In the genomic region with DNA sequence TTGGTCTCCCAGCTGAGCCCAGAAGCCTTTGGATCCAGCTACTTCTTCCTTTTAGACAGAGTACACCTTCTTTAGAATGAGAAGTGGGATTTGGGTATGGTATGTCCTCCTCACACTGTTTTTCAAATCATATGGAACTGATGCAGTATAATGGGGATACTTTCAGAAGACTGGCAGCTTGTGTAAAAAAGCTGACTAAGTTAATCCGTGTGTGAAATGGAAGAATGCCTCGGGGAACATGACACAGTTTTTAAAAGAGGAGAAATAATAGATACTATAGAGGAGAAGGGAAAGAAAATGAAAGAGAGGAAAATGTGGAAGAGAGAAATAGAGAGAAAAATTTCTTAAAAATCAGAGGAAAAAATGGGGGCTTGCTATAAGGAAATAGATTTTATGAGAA, we compare ENCODE assay signal across 1 cellular context.
TF ChIP-seq lines count a peak whose summit lies in the region.

No MANE protein-coding gene starts in this region.

TF ChIP-seq in A549, 52 proteins besides CTCF, POLR2A, EP300 and RAD21 (continued from another document):
- TF ChIP-seq, protein P1, sequence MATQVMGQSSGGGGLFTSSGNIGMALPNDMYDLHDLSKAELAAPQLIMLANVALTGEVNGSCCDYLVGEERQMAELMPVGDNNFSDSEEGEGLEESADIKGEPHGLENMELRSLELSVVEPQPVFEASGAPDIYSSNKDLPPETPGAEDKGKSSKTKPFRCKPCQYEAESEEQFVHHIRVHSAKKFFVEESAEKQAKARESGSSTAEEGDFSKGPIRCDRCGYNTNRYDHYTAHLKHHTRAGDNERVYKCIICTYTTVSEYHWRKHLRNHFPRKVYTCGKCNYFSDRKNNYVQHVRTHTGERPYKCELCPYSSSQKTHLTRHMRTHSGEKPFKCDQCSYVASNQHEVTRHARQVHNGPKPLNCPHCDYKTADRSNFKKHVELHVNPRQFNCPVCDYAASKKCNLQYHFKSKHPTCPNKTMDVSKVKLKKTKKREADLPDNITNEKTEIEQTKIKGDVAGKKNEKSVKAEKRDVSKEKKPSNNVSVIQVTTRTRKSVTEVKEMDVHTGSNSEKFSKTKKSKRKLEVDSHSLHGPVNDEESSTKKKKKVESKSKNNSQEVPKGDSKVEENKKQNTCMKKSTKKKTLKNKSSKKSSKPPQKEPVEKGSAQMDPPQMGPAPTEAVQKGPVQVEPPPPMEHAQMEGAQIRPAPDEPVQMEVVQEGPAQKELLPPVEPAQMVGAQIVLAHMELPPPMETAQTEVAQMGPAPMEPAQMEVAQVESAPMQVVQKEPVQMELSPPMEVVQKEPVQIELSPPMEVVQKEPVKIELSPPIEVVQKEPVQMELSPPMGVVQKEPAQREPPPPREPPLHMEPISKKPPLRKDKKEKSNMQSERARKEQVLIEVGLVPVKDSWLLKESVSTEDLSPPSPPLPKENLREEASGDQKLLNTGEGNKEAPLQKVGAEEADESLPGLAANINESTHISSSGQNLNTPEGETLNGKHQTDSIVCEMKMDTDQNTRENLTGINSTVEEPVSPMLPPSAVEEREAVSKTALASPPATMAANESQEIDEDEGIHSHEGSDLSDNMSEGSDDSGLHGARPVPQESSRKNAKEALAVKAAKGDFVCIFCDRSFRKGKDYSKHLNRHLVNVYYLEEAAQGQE (IDR thresholded peaks at IDR 0.05) = no peak
